In the genomic region with DNA sequence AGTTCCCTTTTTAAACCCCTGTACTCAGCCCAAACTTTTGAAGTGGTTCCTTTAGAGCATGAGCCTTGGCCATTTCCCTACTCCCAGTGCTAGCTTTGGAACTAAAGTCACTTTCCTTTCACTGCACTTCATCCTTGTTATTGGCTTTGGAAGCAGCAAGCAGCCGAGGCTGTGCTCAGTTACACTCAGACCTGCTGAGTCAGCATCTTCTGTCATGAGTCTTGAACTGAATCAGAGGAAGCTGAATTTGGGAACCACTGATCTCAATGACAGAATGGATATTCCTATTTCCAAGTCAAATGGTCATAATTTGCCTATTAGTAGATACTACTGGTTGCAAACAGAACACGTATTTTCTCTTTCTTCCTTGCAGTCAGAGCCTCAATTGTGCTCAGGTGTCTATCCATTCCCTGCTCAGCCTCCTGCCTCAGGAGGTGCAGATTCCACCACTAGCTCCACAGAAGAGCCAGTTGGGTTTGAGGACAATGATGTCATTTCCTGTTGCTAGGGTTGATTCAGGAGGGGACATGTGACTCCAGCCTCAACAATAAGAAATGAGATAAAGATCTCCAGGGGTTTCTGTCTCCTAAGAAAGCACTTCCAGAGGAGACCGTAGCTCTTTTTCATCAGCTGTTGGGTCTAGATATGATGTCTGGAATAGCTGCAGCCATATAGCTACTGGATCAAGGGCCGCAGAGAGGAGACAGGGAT, we compare ENCODE assay signal across 1 cellular context.
TF ChIP-seq lines count a peak whose summit lies in the region.

No MANE protein-coding gene starts in this region.

TF ChIP-seq in K562, 482 proteins besides CTCF, POLR2A, EP300 and RAD21 (continued from another document):
- TF ChIP-seq NKRF (IDR thresholded peaks at IDR 0.05; ENCODE audit: borderline replicate concordance) (no peak), FOXJ3 (CRISPR knock-in tag; IDR thresholded peaks at IDR 0.05) (no peak), ZNF445 (CRISPR knock-in tag; IDR thresholded peaks at IDR 0.05; ENCODE audit: low read depth) (no peak), ZNF695 (CRISPR knock-in tag; IDR thresholded peaks at IDR 0.05) (no peak), SREBF1 (IDR thresholded peaks at IDR 0.05; ENCODE audit: borderline replicate concordance, low read depth, low read length) (no peak), BCOR (IDR thresholded peaks at IDR 0.05) (no peak), ZNF507 (tag; conservative IDR thresholded peaks at IDR 0.05) (no peak), ZNF766 (CRISPR knock-in tag; conservative IDR thresholded peaks at IDR 0.05) (peak; percentile 66), MAFF (IDR thresholded peaks at IDR 0.05; ENCODE audit: low read length) (peak; percentile 99), HIVEP1 (CRISPR knock-in tag; IDR thresholded peaks at IDR 0.05) (no peak), JUND (IDR thresholded peaks at IDR 0.05; ENCODE audit: borderline replicate concordance, low read depth, low read length) (no peak), JUND (tag; IDR thresholded peaks at IDR 0.05; ENCODE audit: borderline replicate concordance, low read depth, low read length) (peak; percentile 55; the same call in 1 of the 3 replicates), EP400 (IDR thresholded peaks at IDR 0.05) (no peak), ZNF143 (CRISPR knock-in tag; IDR thresholded peaks at IDR 0.05) (no peak), ZFPM2 (CRISPR knock-in tag; IDR thresholded peaks at IDR 0.05) (no peak), GABPA (tag; conservative IDR thresholded peaks at IDR 0.05; ENCODE audit: low read depth) (peak; percentile 74), ARHGAP35 (IDR thresholded peaks at IDR 0.05; ENCODE audit: partially characterized antibody) (no peak), NR4A1 (CRISPR knock-in tag; IDR thresholded peaks at IDR 0.05) (no peak), NR4A1 (tag; IDR thresholded peaks at IDR 0.05) (no peak), SOX6 (IDR thresholded peaks at IDR 0.05) (peak; percentile 54; the same call in 1 of the 2 replicates), ZNF124 (CRISPR knock-in tag; IDR thresholded peaks at IDR 0.05) (no peak), VEZF1 (CRISPR knock-in tag; IDR thresholded peaks at IDR 0.05) (no peak), USF2 (CRISPR knock-in tag; IDR thresholded peaks at IDR 0.05) (0 out of 2 replicates have a peak, but pooled peaks have one; percentile 10), ZNF589 (CRISPR knock-in tag; IDR thresholded peaks at IDR 0.05; ENCODE audit: low read depth) (no peak), PRPF4 (IDR thresholded peaks at IDR 0.05; ENCODE audit: insufficient read depth, low read depth, low read length, poor library complexity, severe bottlenecking) (no peak), C11orf30 (IDR thresholded peaks at IDR 0.05; ENCODE audit: low read depth) (peak; percentile 98), MCM2 (IDR thresholded peaks at IDR 0.05; ENCODE audit: low read depth) (no peak), ZNF311 (CRISPR knock-in tag; IDR thresholded peaks at IDR 0.05) (no peak), POLR2AphosphoS5 (IDR thresholded peaks at IDR 0.05; ENCODE audit: control insufficient read depth, insufficient read depth, low read depth, low read length) (no peak), ZNF280B (CRISPR knock-in tag; IDR thresholded peaks at IDR 0.05) (no peak), THRA (IDR thresholded peaks at IDR 0.05) (no peak), SIN3B (IDR thresholded peaks at IDR 0.05; ENCODE audit: low read depth) (no peak)
- TF ChIP-seq, protein P1, sequence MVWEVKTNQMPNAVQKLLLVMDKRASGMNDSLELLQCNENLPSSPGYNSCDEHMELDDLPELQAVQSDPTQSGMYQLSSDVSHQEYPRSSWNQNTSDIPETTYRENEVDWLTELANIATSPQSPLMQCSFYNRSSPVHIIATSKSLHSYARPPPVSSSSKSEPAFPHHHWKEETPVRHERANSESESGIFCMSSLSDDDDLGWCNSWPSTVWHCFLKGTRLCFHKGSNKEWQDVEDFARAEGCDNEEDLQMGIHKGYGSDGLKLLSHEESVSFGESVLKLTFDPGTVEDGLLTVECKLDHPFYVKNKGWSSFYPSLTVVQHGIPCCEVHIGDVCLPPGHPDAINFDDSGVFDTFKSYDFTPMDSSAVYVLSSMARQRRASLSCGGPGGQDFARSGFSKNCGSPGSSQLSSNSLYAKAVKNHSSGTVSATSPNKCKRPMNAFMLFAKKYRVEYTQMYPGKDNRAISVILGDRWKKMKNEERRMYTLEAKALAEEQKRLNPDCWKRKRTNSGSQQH (CRISPR knock-in tag; IDR thresholded peaks at IDR 0.05) = no peak
- TF ChIP-seq, protein P2, sequence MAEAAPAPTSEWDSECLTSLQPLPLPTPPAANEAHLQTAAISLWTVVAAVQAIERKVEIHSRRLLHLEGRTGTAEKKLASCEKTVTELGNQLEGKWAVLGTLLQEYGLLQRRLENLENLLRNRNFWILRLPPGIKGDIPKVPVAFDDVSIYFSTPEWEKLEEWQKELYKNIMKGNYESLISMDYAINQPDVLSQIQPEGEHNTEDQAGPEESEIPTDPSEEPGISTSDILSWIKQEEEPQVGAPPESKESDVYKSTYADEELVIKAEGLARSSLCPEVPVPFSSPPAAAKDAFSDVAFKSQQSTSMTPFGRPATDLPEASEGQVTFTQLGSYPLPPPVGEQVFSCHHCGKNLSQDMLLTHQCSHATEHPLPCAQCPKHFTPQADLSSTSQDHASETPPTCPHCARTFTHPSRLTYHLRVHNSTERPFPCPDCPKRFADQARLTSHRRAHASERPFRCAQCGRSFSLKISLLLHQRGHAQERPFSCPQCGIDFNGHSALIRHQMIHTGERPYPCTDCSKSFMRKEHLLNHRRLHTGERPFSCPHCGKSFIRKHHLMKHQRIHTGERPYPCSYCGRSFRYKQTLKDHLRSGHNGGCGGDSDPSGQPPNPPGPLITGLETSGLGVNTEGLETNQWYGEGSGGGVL (CRISPR knock-in tag; IDR thresholded peaks at IDR 0.05) = no peak
